In the genomic region with DNA sequence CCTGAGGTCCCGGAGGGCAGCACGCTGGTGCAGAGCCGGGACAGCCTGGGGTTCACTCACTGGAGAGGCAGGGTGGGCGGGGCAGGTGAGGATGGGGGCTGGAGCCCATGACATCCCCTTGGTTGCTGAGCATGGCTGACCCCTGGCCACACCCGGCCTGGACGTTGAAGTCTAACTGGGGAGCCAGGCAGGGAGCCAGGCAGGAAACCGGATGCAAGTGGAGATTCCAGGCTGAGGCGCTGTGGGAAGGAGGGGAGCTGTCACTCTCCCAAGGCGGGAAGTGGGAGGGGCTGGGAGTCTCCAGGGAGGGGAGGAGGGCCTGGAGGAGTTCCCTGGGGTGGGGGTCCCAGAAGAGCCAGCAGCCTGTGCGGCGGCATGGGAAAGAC, we compare ENCODE assay signal across 8 cellular contexts. TPM values are rescaled to one million over a fixed set of nuclear protein-coding genes. Genes with fewer than 3 reads are reported as not detected.
A peak's percentile ranks its signal among the peaks of the same experiment; 100 is the strongest.
DNase-seq lines count a peak whose midpoint lies in the region; ATAC-seq and TF ChIP-seq lines count a peak whose summit lies in the region.

No MANE protein-coding gene starts in this region.

- H3K4me1 ChIP-seq in foreskin keratinocyte (peaks cover 17% of the 10 kb centered on the region), neural progenitor cell (peaks cover 48% of the 10 kb centered on the region)

- TF ChIP-seq CTCF in foreskin keratinocyte (conservative IDR thresholded peaks at IDR 0.05) (no peak), neural progenitor cell (IDR thresholded peaks at IDR 0.05) (no peak)

- no peak overlapping the region for H3K9ac ChIP-seq in neural progenitor cell

- DNase-seq in EL (peak; percentile 91), SK-N-DZ (ENCODE audit: low spot score) (peak; percentile 20), foreskin keratinocyte (peak in 1 of 2 donors; percentile 64), neural progenitor cell (ENCODE audit: low spot score) (peak; percentile 81), NCI-H146 treated with DMSO at 0.1 percent for 48 hours (lab: John Stamatoyannopoulos, UW; ENCODE audit: unreplicated experiment) (no peak)
- no peak for DNase-seq in effector CD4-positive, alpha-beta T cell

- H3K4me3 Mint-ChIP-seq in neural progenitor cell, result no peak overlapping the region

- H3K9me3 Mint-ChIP-seq in neural progenitor cell, result peaks cover 3% of the 10 kb centered on the region

- no peaks in the 10 kb centered on the region for H3K9me3 ChIP-seq in neural progenitor cell (ENCODE audit: low read depth)

- no peaks in the 10 kb centered on the region for H3K36me3 Mint-ChIP-seq in neural progenitor cell

- peak overlapping the region; percentile 62 for H3K4me2 ChIP-seq in neural progenitor cell

- no peaks in the 10 kb centered on the region for H4K20me1 ChIP-seq in neural progenitor cell (ENCODE audit: low read depth)

- peaks cover 50% of the 10 kb centered on the region for H3K4me1 Mint-ChIP-seq in neural progenitor cell

- peaks cover 34% of the 10 kb centered on the region for H3F3A ChIP-seq in neural progenitor cell (ENCODE audit: low read depth)

- H3K27ac Mint-ChIP-seq in neural progenitor cell, result no peak overlapping the region

- no peaks in the 10 kb centered on the region for H3K36me3 ChIP-seq in neural progenitor cell

- peaks cover 11% of the 10 kb centered on the region for H3K27me3 Mint-ChIP-seq in neural progenitor cell (ENCODE audit: insufficient read depth, low read depth)

- peak overlapping the region; percentile 63 for H2AFZ ChIP-seq in neural progenitor cell (replicated peaks)

- no peaks in the 10 kb centered on the region for H3K79me2 ChIP-seq in neural progenitor cell (ENCODE audit: low read depth)

- peak; percentile 32 for ATAC-seq in foreskin keratinocyte
- no peak for ATAC-seq in HG03439 (IDR thresholded peaks at IDR 0.05; ENCODE audit: unreplicated experiment)
- ATAC-seq in HG03460 (IDR thresholded peaks at IDR 0.05; ENCODE audit: unreplicated experiment), result no peak

- H3K27me3 ChIP-seq in foreskin keratinocyte (no peaks in the 10 kb centered on the region), neural progenitor cell (no peaks in the 10 kb centered on the region)

- H3K27ac ChIP-seq in foreskin keratinocyte (peak overlapping the region; percentile 100), neural progenitor cell (no peak overlapping the region)

- peak overlapping the region; percentile 17 for H3K4me3 ChIP-seq in neural progenitor cell

RNA-seq across cellular contexts. Expression of a gene that starts 7.7 kb away (rescaled TPM):
- 12.4 and 17.6 TPM in 2 replicates for polyA plus RNA-seq in SK-N-DZ (2014; cell fraction: cytosol; rRNA removed)
- polyA plus RNA-seq in SK-N-DZ (2014; cell fraction: nucleus; rRNA removed), result 28.3 and 37.7 TPM in 2 replicates
- 82.1 and 94.5 TPM in 2 replicates for total RNA-seq in foreskin keratinocyte
- polyA plus RNA-seq in foreskin keratinocyte, result 88.3 and 101 TPM in 2 replicates
- total RNA-seq in neural progenitor cell (ENCODE audit: low replicate concordance), result 7.8 and 24.0 TPM in 2 replicates

RNA-seq across cellular contexts. Expression of a gene that starts 42.3 kb away (rescaled TPM):
- 0.26 and 0.58 TPM in 2 replicates for polyA plus RNA-seq in SK-N-DZ (2014; cell fraction: cytosol; rRNA removed)
- 1.4 and 2.1 TPM in 2 replicates for polyA plus RNA-seq in SK-N-DZ (2014; cell fraction: nucleus; rRNA removed)
- total RNA-seq in foreskin keratinocyte (0.63 and 1.2 TPM in 2 replicates), neural progenitor cell (ENCODE audit: low replicate concordance) (25.3 and 26.4 TPM in 2 replicates)
- polyA plus RNA-seq in foreskin keratinocyte, result 0.43 and 1.1 TPM in 2 replicates

Comparison
In these comparisons a context has a peak if more than half of its experiments do, and no peak if none do; other contexts are left out.
1. DNase-seq: peak in EL (single experiment), SK-N-DZ (single experiment) and neural progenitor cell (single experiment); none in effector CD4-positive, alpha-beta T cell (single experiment) and NCI-H146 treated with DMSO at 0.1 percent for 48 hours (single experiment).
2. RNA of a gene that starts 42.3 kb away (total RNA-seq): 25.3 to 26.4 TPM in neural progenitor cell; 0.63 to 1.2 TPM in foreskin keratinocyte; every median in the first group is over 10 times any median in the second.